7 cellular contexts compared by ENCODE assay signal in the genomic region with DNA sequence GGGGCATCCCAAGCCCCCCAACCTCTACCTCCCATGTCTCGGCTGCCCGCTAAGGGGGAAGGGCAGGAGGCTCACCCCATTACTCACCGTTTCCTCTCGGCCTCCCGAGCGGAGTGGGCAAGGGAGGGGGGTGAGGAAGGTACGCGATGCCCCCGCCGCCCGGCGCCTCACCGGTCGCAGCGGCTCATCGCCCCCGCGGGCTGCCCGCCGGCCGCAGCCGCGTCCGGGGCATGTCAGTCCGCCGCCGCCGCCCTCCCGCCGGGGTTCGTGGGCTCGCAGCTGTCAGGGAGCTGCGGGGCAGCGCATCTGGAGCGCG. TPM values are rescaled to one million over a fixed set of nuclear protein-coding genes. Genes with fewer than 3 reads are reported as not detected.
DNase-seq lines count a peak whose midpoint lies in the region; ATAC-seq lines count a peak whose summit lies in the region.

No MANE protein-coding gene starts in this region.

- H3K36me3 ChIP-seq in HUES48 (ENCODE audit: control insufficient read depth, insufficient read depth, low read length) = no peaks in the 10 kb centered on the region

- H3K4me1 ChIP-seq in HUES48 (ENCODE audit: control insufficient read depth, insufficient read depth, low read length) = peaks cover 11% of the 10 kb centered on the region
- H3K4me1 ChIP-seq in mononuclear cell (ENCODE audit: insufficient read depth, low read length) = peaks cover 32% of the 10 kb centered on the region

- peak overlapping the region; percentile 67 for H3K4me3 ChIP-seq in HUES48 (ENCODE audit: low read depth, low read length)
- peak overlapping the region; percentile 13 for H3K4me3 ChIP-seq in mononuclear cell (ENCODE audit: low read length)

- H3K27me3 ChIP-seq in HUES48 (ENCODE audit: control insufficient read depth, insufficient read depth, low read length) (peaks cover 70% of the 10 kb centered on the region), mononuclear cell (ENCODE audit: insufficient read depth, low read length) (peaks cover 51% of the 10 kb centered on the region)

- peak; percentile 16 for DNase-seq in cerebellum (ENCODE audit: low spot score)
- DNase-seq in LoVo (ENCODE audit: low spot score) = no peak
- DNase-seq in NCI-H2171 (lab: John Stamatoyannopoulos, UW) = no peak

- no peak overlapping the region for H3K27ac ChIP-seq in HUES48 (ENCODE audit: low read depth, low read length)

- H3K9me3 ChIP-seq in HUES48 (ENCODE audit: control insufficient read depth, insufficient read depth, low read length) (no peaks in the 10 kb centered on the region), mononuclear cell (ENCODE audit: low read depth, low read length) (no peaks in the 10 kb centered on the region)

- peak; percentile 10 for ATAC-seq in GM18861 (IDR thresholded peaks at IDR 0.05; ENCODE audit: unreplicated experiment)
- no peak for ATAC-seq in HG03159 (IDR thresholded peaks at IDR 0.05; ENCODE audit: unreplicated experiment)

- H3K9ac ChIP-seq in HUES48 (ENCODE audit: low read depth, low read length) = no peak overlapping the region

RNA-seq across cellular contexts. Expression of gene SLC8A3, which starts 0.5 kb away (rescaled TPM):
- total RNA-seq in cerebellum (18.9 TPM), mononuclear cell (1.0 TPM)
